13 cellular contexts compared by ENCODE assay signal in the genomic region with DNA sequence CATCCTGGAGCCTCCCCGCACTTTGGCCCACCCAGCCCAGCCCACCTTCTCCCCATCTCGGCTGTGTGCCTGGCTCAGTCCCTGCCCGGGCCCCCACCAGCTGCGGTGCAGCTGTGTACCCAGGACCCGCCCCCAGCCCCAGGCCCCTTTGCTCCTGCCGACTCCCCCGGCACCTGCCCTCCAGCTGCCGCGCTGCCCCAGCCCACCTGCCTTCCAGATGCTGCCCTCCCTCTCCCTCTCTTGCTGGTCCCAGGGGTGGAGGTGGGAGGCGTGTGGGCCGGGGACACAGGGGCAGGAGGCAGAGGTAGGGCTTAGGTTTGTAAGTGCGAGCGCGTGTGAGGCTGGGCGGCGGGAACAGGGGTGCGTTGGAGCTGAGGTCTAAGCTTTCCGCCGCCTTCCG.
A peak's percentile ranks its signal among the peaks of the same experiment; 100 is the strongest.
DNase-seq lines count a peak whose midpoint lies in the region; ATAC-seq and TF ChIP-seq lines count a peak whose summit lies in the region.
"Had no signal": no experiment of that assay in that cellular context is flagged by ENCODE, and none has a peak within 500 bp of the region (broad histone marks: within the 10 kb centered on the region; RNA-seq: fewer than 3 reads in every experiment).

No MANE protein-coding gene starts in this region.

- intact Hi-C loops in heart right ventricle (cut with DNase I), result loop anchor here in 2 of 10 donors (10.0 kb wide), 1 partner anchor 197 kb away; no protein-coding TSS in a partner anchor
- intact Hi-C loops in cardiac septum (cut with DNase I), result no loop called here
- intact Hi-C loops in lower lobe of right lung (cut with DNase I), result no loop called here

- no peak overlapping the region for H3K27ac Mint-ChIP-seq in HFFc6
- H3K27ac Mint-ChIP-seq: activated T-helper 17 cell treated with anti-CD3 and anti-CD28 coated beads, Interleukin-2, amount 50 U/mL, for 72 hours had no signal

- peaks cover 25% of the 10 kb centered on the region for H3K27me3 Mint-ChIP-seq in HFFc6 (ENCODE audit: insufficient read depth)
- H3K27me3 Mint-ChIP-seq: activated T-helper 17 cell treated with anti-CD3 and anti-CD28 coated beads, Interleukin-2, amount 50 U/mL, for 72 hours had no signal

- no peak for TF ChIP-seq EP300 in upper lobe of left lung (IDR thresholded peaks at IDR 0.05)

- H3K27ac ChIP-seq in heart right ventricle (peak overlapping the region in 7 of 10 donors; percentile 44 to 91 (median 64)), lower lobe of right lung (peak overlapping the region; percentile 86), upper lobe of left lung (peak overlapping the region; percentile 82 to 97 (median 88))
- H3K27ac ChIP-seq: testis had no signal

- no peak for DNase-seq in heart right ventricle
- DNase-seq in cardiac septum (ENCODE audit: low spot score), result no peak
- peak; percentile 31 for DNase-seq in NCI-H748 treated with DMSO at 0.1 percent for 48 hours (lab: John Stamatoyannopoulos, UW)
- DNase-seq in lower lobe of right lung, result no peak
- peak in 1 of 2 donors; percentile 73 for DNase-seq in upper lobe of left lung
- no peak for DNase-seq in HFFc6
- no peak for DNase-seq in ecto neural progenitor cell (ENCODE audit: low spot score)
- DNase-seq: activated CD4-positive, alpha-beta T cell treated with anti-CD3 and anti-CD28 coated beads, Interleukin-2, amount 50 U/mL, for 4 hours; MG63; T-helper 9 cell; testis had no signal

- 47 to 49% methylated on average over 19 to 20 of the region's 20 CpGs for WGBS in heart right ventricle, 2 donors
- WGBS in upper lobe of left lung, 2 donors, result 53 to 67% methylated on average over 14 to 19 of the region's 20 CpGs

- no peaks in the 10 kb centered on the region for H3K27me3 ChIP-seq in heart right ventricle
- H3K27me3 ChIP-seq in lower lobe of right lung (ENCODE audit: low read depth), result no peaks in the 10 kb centered on the region
- H3K27me3 ChIP-seq in upper lobe of left lung, result no peaks in the 10 kb centered on the region
- H3K27me3 ChIP-seq: MG63, testis had no signal

- no peaks in the 10 kb centered on the region for H3K4me1 Mint-ChIP-seq in HFFc6 (ENCODE audit: low read depth)
- H3K4me1 Mint-ChIP-seq: activated T-helper 17 cell treated with anti-CD3 and anti-CD28 coated beads, Interleukin-2, amount 50 U/mL, for 72 hours had no signal

- no peak for TF ChIP-seq POLR2A in upper lobe of left lung (IDR thresholded peaks at IDR 0.05)

- H3K36me3 ChIP-seq in heart right ventricle (peaks cover 0 to 16% (median 3%) of the 10 kb centered on the region in 9 donors), lower lobe of right lung (peaks cover 17% of the 10 kb centered on the region), upper lobe of left lung (peaks cover 0 to 18% (median 13%) of the 10 kb centered on the region in 4 donors)
- H3K36me3 ChIP-seq: MG63 had no signal

- TF ChIP-seq CTCF in heart right ventricle (IDR thresholded peaks at IDR 0.05) (no peak), lower lobe of right lung (IDR thresholded peaks at IDR 0.05) (no peak), upper lobe of left lung (IDR thresholded peaks at IDR 0.05) (no peak), HFFc6 (IDR thresholded peaks at IDR 0.05) (no peak)

- H3K4me3 Mint-ChIP-seq in HFFc6, result no peak overlapping the region
- H3K4me3 Mint-ChIP-seq: activated T-helper 17 cell treated with anti-CD3 and anti-CD28 coated beads, Interleukin-2, amount 50 U/mL, for 72 hours had no signal

- ATAC-seq in heart right ventricle (no peak), lower lobe of right lung (no peak), upper lobe of left lung (ENCODE audit: low FRiP score in 2 of 2) (no peak), HG03442 (IDR thresholded peaks at IDR 0.05; ENCODE audit: unreplicated experiment) (no peak)
- ATAC-seq: activated T-helper 17 cell treated with anti-CD3 and anti-CD28 coated beads, Interleukin-2, amount 50 U/mL, for 72 hours had no signal

- H3K36me3 Mint-ChIP-seq in HFFc6 (ENCODE audit: low read depth), result no peaks in the 10 kb centered on the region

- H3K4me3 ChIP-seq in heart right ventricle (no peak overlapping the region), lower lobe of right lung (peak overlapping the region; percentile 8), upper lobe of left lung (peak overlapping the region in 1 of 4 donors; percentile 8)
- H3K4me3 ChIP-seq: MG63, testis had no signal

- H3K9me3 ChIP-seq in heart right ventricle (no peaks in the 10 kb centered on the region), lower lobe of right lung (no peaks in the 10 kb centered on the region), upper lobe of left lung (no peaks in the 10 kb centered on the region)
- H3K9me3 ChIP-seq: MG63, testis had no signal

- peaks cover 22 to 97% (median 80%) of the 10 kb centered on the region in 9 donors for H3K4me1 ChIP-seq in heart right ventricle
- peaks cover 81% of the 10 kb centered on the region for H3K4me1 ChIP-seq in lower lobe of right lung
- peaks cover 82 to 98% (median 88%) of the 10 kb centered on the region in 4 donors for H3K4me1 ChIP-seq in upper lobe of left lung

- H3K9me3 Mint-ChIP-seq in HFFc6, result no peaks in the 10 kb centered on the region
- H3K9me3 Mint-ChIP-seq: activated T-helper 17 cell treated with anti-CD3 and anti-CD28 coated beads, Interleukin-2, amount 50 U/mL, for 72 hours had no signal
